16 cellular contexts compared by ENCODE assay signal in the genomic region with DNA sequence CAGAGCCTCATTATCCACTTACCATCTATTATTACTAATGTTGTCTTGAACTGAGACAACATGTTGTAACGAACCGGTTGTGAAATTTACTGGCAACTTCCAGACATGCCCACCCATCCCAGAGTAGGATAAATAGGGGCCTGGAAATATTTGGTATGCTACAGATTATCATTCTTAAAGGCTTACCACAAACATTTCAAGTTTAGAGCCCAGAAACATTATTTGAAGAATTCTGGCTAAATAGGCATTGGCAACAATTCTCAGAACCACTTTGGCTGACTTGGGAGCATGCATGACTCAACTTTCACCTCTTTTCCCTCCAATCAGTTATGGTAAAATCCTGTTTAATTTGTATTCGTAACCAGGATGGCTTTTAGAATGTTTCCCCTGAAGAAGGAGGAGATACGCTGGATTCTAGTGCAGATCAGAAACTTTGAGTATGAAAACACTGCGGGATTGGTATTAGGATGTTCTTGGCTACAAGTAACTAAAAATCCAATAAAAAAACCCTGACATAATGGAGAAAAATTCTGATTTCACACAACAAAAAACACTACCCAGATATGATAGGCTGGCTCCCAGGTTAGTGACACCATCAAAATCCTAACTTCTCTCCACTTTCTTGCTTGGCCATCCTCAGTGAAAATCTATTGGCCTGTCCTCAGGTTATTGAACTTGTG.
A peak's percentile ranks its signal among the peaks of the same experiment; 100 is the strongest.
DNase-seq lines count a peak whose midpoint lies in the region; ATAC-seq and TF ChIP-seq lines count a peak whose summit lies in the region.
"Had no signal": no experiment of that assay in that cellular context is flagged by ENCODE, and none has a peak within 500 bp of the region (broad histone marks: within the 10 kb centered on the region; RNA-seq: fewer than 3 reads in every experiment).

No MANE protein-coding gene starts in this region.

- DNase-seq in AG04449 (ENCODE audit: low read depth, low spot score) = peak; percentile 82
- peak; percentile 65 for DNase-seq in HS-27A (ENCODE audit: low read depth)
- DNase-seq in fibroblast of mammary gland (ENCODE audit: low read depth) = peak; percentile 92
- peak; percentile 65 for DNase-seq in osteoblast (ENCODE audit: insufficient read length, low spot score, missing footprints)
- DNase-seq in activated naive CD4-positive, alpha-beta T cell treated with anti-CD3 and anti-CD28 coated beads, Interleukin-2, amount 50 U/mL, for 72 hours (ENCODE audit: low spot score in 2 of 2) = no peak
- no peak for DNase-seq in NCI-H774 (lab: John Stamatoyannopoulos, UW)
- DNase-seq: glutamatergic neuron, kidney glomerular epithelial cell, naive B cell, NCI-H1105, right lobe of liver, T-helper 2 cell had no signal

- no peaks in the 10 kb centered on the region for H3K9me3 ChIP-seq in osteoblast (ENCODE audit: low read depth, low read length)

- TF ChIP-seq CTCF in AG04449 (IDR thresholded peaks at IDR 0.05; ENCODE audit: insufficient read depth, low read length, missing control alignments) = no peak
- TF ChIP-seq CTCF in fibroblast of mammary gland (conservative IDR thresholded peaks at IDR 0.05; ENCODE audit: control insufficient read depth, insufficient read depth, low read depth, low read length) = no peak
- no peak for TF ChIP-seq CTCF in osteoblast (IDR thresholded peaks at IDR 0.05; ENCODE audit: extremely low read depth, low read depth, low read length)

- H3K4me1 ChIP-seq in osteoblast (ENCODE audit: insufficient read depth, low read length) = peaks cover 12% of the 10 kb centered on the region
- H3K4me1 ChIP-seq: right lobe of liver had no signal

- peak overlapping the region; percentile 24 for H3K4me2 ChIP-seq in osteoblast (ENCODE audit: insufficient read depth, low read length)

- CTCF ChIA-PET in AG04449 (lab: Yijun Ruan, JAX) = no interaction called here

- POLR2A ChIA-PET in AG04449 (lab: Yijun Ruan, JAX) = no interaction called here

- peaks cover 8% of the 10 kb centered on the region for H3K27me3 ChIP-seq in osteoblast (ENCODE audit: insufficient read depth, low read length)
- H3K27me3 ChIP-seq: right lobe of liver had no signal

- H3K36me3 ChIP-seq in osteoblast (ENCODE audit: insufficient read depth, low read length) = no peaks in the 10 kb centered on the region
- H3K36me3 ChIP-seq: right lobe of liver had no signal

- no peaks in the 10 kb centered on the region for H3K36me3 Mint-ChIP-seq in activated naive CD4-positive, alpha-beta T cell treated with anti-CD3 and anti-CD28 coated beads, Interleukin-2, amount 50 U/mL, for 72 hours
- H3K36me3 Mint-ChIP-seq: activated naive CD8-positive, alpha-beta T cell had no signal

- no peaks in the 10 kb centered on the region for H3K9me3 Mint-ChIP-seq in activated naive CD4-positive, alpha-beta T cell treated with anti-CD3 and anti-CD28 coated beads, Interleukin-2, amount 50 U/mL, for 72 hours

- H3K79me2 ChIP-seq in osteoblast (ENCODE audit: insufficient read depth, low read length) = no peaks in the 10 kb centered on the region

- H3K27ac ChIP-seq in osteoblast (ENCODE audit: low read depth, low read length) = peak overlapping the region; percentile 24
- H3K27ac ChIP-seq: right lobe of liver had no signal

- H3K27ac Mint-ChIP-seq in activated naive CD4-positive, alpha-beta T cell treated with anti-CD3 and anti-CD28 coated beads, Interleukin-2, amount 50 U/mL, for 72 hours = no peak overlapping the region
- H3K27ac Mint-ChIP-seq: activated naive CD8-positive, alpha-beta T cell; B cell; naive B cell had no signal

- ATAC-seq in GM21360 (IDR thresholded peaks at IDR 0.05; ENCODE audit: unreplicated experiment) = no peak
- no peak for ATAC-seq in GM21390 (IDR thresholded peaks at IDR 0.05; ENCODE audit: unreplicated experiment)
- ATAC-seq in activated naive CD4-positive, alpha-beta T cell treated with anti-CD3 and anti-CD28 coated beads, Interleukin-2, amount 50 U/mL, for 72 hours = no peak
- ATAC-seq: right lobe of liver had no signal

- H2AFZ ChIP-seq in osteoblast (ENCODE audit: low read length) = no peak overlapping the region

- H3K4me3 ChIP-seq in AG04449 (ENCODE audit: low read depth, low read length) (no peak overlapping the region), fibroblast of mammary gland (ENCODE audit: control insufficient read depth, low read depth, low read length) (no peak overlapping the region), osteoblast (ENCODE audit: insufficient read depth, low read length) (no peak overlapping the region)
- H3K4me3 ChIP-seq: right lobe of liver had no signal

- H4K20me1 ChIP-seq in osteoblast (ENCODE audit: insufficient read depth, low read length) = no peaks in the 10 kb centered on the region

Comparison
In these comparisons a context has a peak if more than half of its experiments do, and no peak if none do; other contexts are left out.
1. DNase-seq: peak in AG04449 (single experiment), HS-27A (single experiment), fibroblast of mammary gland (single experiment) and osteoblast (single experiment); none in activated naive CD4-positive, alpha-beta T cell treated with anti-CD3 and anti-CD28 coated beads, Interleukin-2, amount 50 U/mL, for 72 hours (0 of 2) and NCI-H774 (single experiment).